Comparison of ENCODE assay signal across 7 cellular contexts in genomic region chr14:105448706-105449111, GRCh38. TPM values are rescaled to one million over a fixed set of nuclear protein-coding genes. Genes with fewer than 3 reads are reported as not detected.
DNase-seq lines count a peak whose midpoint lies in the region; ATAC-seq, FAIRE-seq and TF ChIP-seq lines count a peak whose summit lies in the region.

No MANE protein-coding gene starts in this region.

- H3K4me2 ChIP-seq in mesenchymal stem cell (ENCODE audit: low read length, poor library complexity, severe bottlenecking): no peak overlapping the region

- H3K4me3 Mint-ChIP-seq in activated CD8-positive, alpha-beta T cell treated with anti-CD3 and anti-CD28 coated beads, Interleukin-2, amount 10 ng/mL, durations not matched to agents 7 days and 5 days: no peak overlapping the region

- 71% methylated on average over 16 of the region's 16 CpGs for WGBS in mesenchymal stem cell

- no peak overlapping the region for H3K27ac Mint-ChIP-seq in activated CD8-positive, alpha-beta T cell treated with anti-CD3 and anti-CD28 coated beads, Interleukin-2, amount 10 ng/mL, durations not matched to agents 7 days and 5 days

- H3K79me1 ChIP-seq in mesenchymal stem cell (replicated peaks; ENCODE audit: low read length, poor library complexity, severe bottlenecking): peaks cover 56% of the 10 kb centered on the region

- no peak overlapping the region for H2BK12ac ChIP-seq in mesenchymal stem cell (ENCODE audit: low read length in 2 of 2)

- no peak overlapping the region for H3K23ac ChIP-seq in mesenchymal stem cell (ENCODE audit: low read length in 2 of 2)

- peak; percentile 90 for ATAC-seq in activated CD8-positive, alpha-beta T cell treated with anti-CD3 and anti-CD28 coated beads, Interleukin-2, amount 10 ng/mL, durations not matched to agents 7 days and 5 days

- H2AK5ac ChIP-seq in mesenchymal stem cell (ENCODE audit: low read length, severe bottlenecking): no peak overlapping the region

- H2BK5ac ChIP-seq in mesenchymal stem cell (ENCODE audit: low read depth, low read length, poor library complexity, severe bottlenecking): no peak overlapping the region

- no peak for TF ChIP-seq POLR2A in GM12892 (IDR thresholded peaks at IDR 0.05; ENCODE audit: low read depth, low read length)

- no peak overlapping the region for H3K14ac ChIP-seq in mesenchymal stem cell (ENCODE audit: low read length in 2 of 2)

- H4K8ac ChIP-seq in mesenchymal stem cell (ENCODE audit: low read length): no peak overlapping the region

- H3K4ac ChIP-seq in mesenchymal stem cell (ENCODE audit: low read depth in 1 of 2, low read length in 2 of 2): no peak overlapping the region

- no peak overlapping the region for H3K4me3 ChIP-seq in mesenchymal stem cell (ENCODE audit: insufficient read depth in 1 of 2, low read depth in 1 of 2, low read length in 2 of 2)

- no peak overlapping the region for H3K18ac ChIP-seq in mesenchymal stem cell (ENCODE audit: low read depth in 1 of 2, low read length in 2 of 2)

- H3K36me3 Mint-ChIP-seq in activated CD8-positive, alpha-beta T cell treated with anti-CD3 and anti-CD28 coated beads, Interleukin-2, amount 10 ng/mL, durations not matched to agents 7 days and 5 days (ENCODE audit: low read depth): peaks cover 7% of the 10 kb centered on the region

- no peaks in the 10 kb centered on the region for H3K9me3 ChIP-seq in mesenchymal stem cell (ENCODE audit: control insufficient read depth, low read length)

- peaks cover 34 to 87% of the 10 kb centered on the region in 2 experiments for H3K36me3 ChIP-seq in mesenchymal stem cell (ENCODE audit: control insufficient read depth in 1 of 2, insufficient read depth in 2 of 2, low read depth in 1 of 2, low read length in 2 of 2)

- H4K91ac ChIP-seq in mesenchymal stem cell (ENCODE audit: low read length): no peak overlapping the region

- H2BK15ac ChIP-seq in mesenchymal stem cell (ENCODE audit: low read depth, poor library complexity, severe bottlenecking): no peak overlapping the region

- no peak overlapping the region for H2BK120ac ChIP-seq in mesenchymal stem cell (ENCODE audit: low read depth, low read length)

- H3K4me1 Mint-ChIP-seq in activated CD8-positive, alpha-beta T cell treated with anti-CD3 and anti-CD28 coated beads, Interleukin-2, amount 10 ng/mL, durations not matched to agents 7 days and 5 days (ENCODE audit: low read depth): no peaks in the 10 kb centered on the region

- CTCF ChIA-PET in activated CD8-positive, alpha-beta T cell treated with anti-CD3 and anti-CD28 coated beads, Interleukin-2, amount 10 ng/mL, durations not matched to agents 7 days and 5 days (lab: Charles Lee): interaction anchor here (0.9 to 1.9 kb wide), 6 partner anchors 28 to 80 kb away, joined by 3 to 15 read pairs (median 4); no protein-coding TSS in a partner anchor

- peak overlapping the region; percentile 87 for H3K9ac ChIP-seq in mesenchymal stem cell (ENCODE audit: low read length)

- H3K27ac ChIP-seq in mesenchymal stem cell (ENCODE audit: low read length, poor library complexity, severe bottlenecking): no peak overlapping the region

- peak; percentile 91 for DNase-seq in GM12892 (ENCODE audit: insufficient read length)
- DNase-seq in NAMALWA (ENCODE audit: low spot score): peak; percentile 62
- peak; percentile 63 for DNase-seq in activated CD8-positive, alpha-beta T cell treated with anti-CD3 and anti-CD28 coated beads, Interleukin-2, amount 10 ng/mL, durations not matched to agents 7 days and 5 days
- DNase-seq in effector CD8-positive, alpha-beta T cell (lab: John Stamatoyannopoulos, UW): peak; percentile 49
- peak; percentile 60 for DNase-seq in mesenchymal stem cell
- peak; percentile 29 for DNase-seq in stimulated activated CD8-positive, alpha-beta memory T cell treated with anti-CD3 and anti-CD28 coated beads, Interleukin-15, amount 100 ng/mL, for 24 hours (ENCODE audit: low read depth)
- no peak for DNase-seq in NCI-H1048 (lab: John Stamatoyannopoulos, UW)

- H3K27me3 Mint-ChIP-seq in activated CD8-positive, alpha-beta T cell treated with anti-CD3 and anti-CD28 coated beads, Interleukin-2, amount 10 ng/mL, durations not matched to agents 7 days and 5 days (ENCODE audit: low read depth): no peaks in the 10 kb centered on the region

- no peak overlapping the region for H2AFZ ChIP-seq in mesenchymal stem cell (ENCODE audit: low read depth, low read length)

- H3K27me3 ChIP-seq in mesenchymal stem cell (ENCODE audit: control insufficient read depth in 1 of 2, insufficient read depth in 1 of 2, low read length in 2 of 2): no peaks in the 10 kb centered on the region

- peaks cover 18% of the 10 kb centered on the region for H3K4me1 ChIP-seq in mesenchymal stem cell (ENCODE audit: control insufficient read depth, insufficient read depth, low read depth, low read length)

- H3K9me3 Mint-ChIP-seq in activated CD8-positive, alpha-beta T cell treated with anti-CD3 and anti-CD28 coated beads, Interleukin-2, amount 10 ng/mL, durations not matched to agents 7 days and 5 days (ENCODE audit: insufficient read depth): no peaks in the 10 kb centered on the region

- POLR2A ChIA-PET in activated CD8-positive, alpha-beta T cell treated with anti-CD3 and anti-CD28 coated beads, Interleukin-2, amount 10 ng/mL, durations not matched to agents 7 days and 5 days (lab: Charles Lee): interaction anchor here (1.4 kb wide), 1 partner anchor 10 kb away, joined by 3 read pairs; no protein-coding TSS in a partner anchor

- no peak for FAIRE-seq in GM12892 (lab: Jason Lieb, UNC)

RNA-seq across cellular contexts. Expression of gene CRIP2, which starts 25.9 kb away (rescaled TPM):
- polyA plus RNA-seq in GM12892 (2012; ENCODE audit: missing spikeins): not detected
- under 1 TPM; 0.21 to 0.31 TPM for total RNA-seq in activated CD8-positive, alpha-beta T cell treated with anti-CD3 and anti-CD28 coated beads, Interleukin-2, amount 10 ng/mL, durations not matched to agents 7 days and 5 days
- polyA plus RNA-seq in mesenchymal stem cell (2013, experiment 1 of 2): 120 TPM
- 119 TPM for polyA plus RNA-seq in mesenchymal stem cell (2013, experiment 2 of 2)

RNA-seq across cellular contexts. Expression of gene MTA1, which starts 29.1 kb away (rescaled TPM):
- polyA plus RNA-seq in GM12892 (2012; ENCODE audit: missing spikeins): 24.6 TPM
- total RNA-seq in activated CD8-positive, alpha-beta T cell treated with anti-CD3 and anti-CD28 coated beads, Interleukin-2, amount 10 ng/mL, durations not matched to agents 7 days and 5 days: 100 to 1,000 TPM; 109 to 127 TPM
- polyA plus RNA-seq in mesenchymal stem cell (2013, experiment 1 of 2): 66.6 TPM
- 63.2 TPM for polyA plus RNA-seq in mesenchymal stem cell (2013, experiment 2 of 2)

RNA-seq across cellular contexts. Expression of gene CRIP1, which starts 38.0 kb away (rescaled TPM):
- polyA plus RNA-seq in GM12892 (2012; ENCODE audit: missing spikeins): 378 TPM
- 100 to 1,000 TPM; 587 to 613 TPM for total RNA-seq in activated CD8-positive, alpha-beta T cell treated with anti-CD3 and anti-CD28 coated beads, Interleukin-2, amount 10 ng/mL, durations not matched to agents 7 days and 5 days
- 40.7 TPM for polyA plus RNA-seq in mesenchymal stem cell (2013, experiment 1 of 2)
- 42.6 TPM for polyA plus RNA-seq in mesenchymal stem cell (2013, experiment 2 of 2)

RNA-seq across cellular contexts. Expression of gene TEDC1, which starts 42.3 kb away (rescaled TPM):
- 2.0 TPM for polyA plus RNA-seq in GM12892 (2012; ENCODE audit: missing spikeins)
- total RNA-seq in activated CD8-positive, alpha-beta T cell treated with anti-CD3 and anti-CD28 coated beads, Interleukin-2, amount 10 ng/mL, durations not matched to agents 7 days and 5 days: 10 to 100 TPM; 56.5 to 61.8 TPM
- 2.3 TPM for polyA plus RNA-seq in mesenchymal stem cell (2013, experiment 1 of 2)
- polyA plus RNA-seq in mesenchymal stem cell (2013, experiment 2 of 2): 2.5 TPM

RNA-seq across cellular contexts. Expression of gene TEX22, which starts 50.4 kb away (rescaled TPM):
- polyA plus RNA-seq in GM12892 (2012; ENCODE audit: missing spikeins): 0.32 TPM
- total RNA-seq in activated CD8-positive, alpha-beta T cell treated with anti-CD3 and anti-CD28 coated beads, Interleukin-2, amount 10 ng/mL, durations not matched to agents 7 days and 5 days: 1 to 10 TPM; 1.9 to 2.4 TPM
- 0.06 TPM for polyA plus RNA-seq in mesenchymal stem cell (2013, experiment 1 of 2)
- 0.04 TPM for polyA plus RNA-seq in mesenchymal stem cell (2013, experiment 2 of 2)
